In genomic region chr1:43367904-43368645, GRCh38 we compare ENCODE assay signal across 8 cellular contexts. TPM values are rescaled to one million over a fixed set of nuclear protein-coding genes. Genes with fewer than 3 reads are reported as not detected.
DNase-seq lines count a peak whose midpoint lies in the region; ATAC-seq and TF ChIP-seq lines count a peak whose summit lies in the region.

Gene ELOVL1, minus strand, starts transcription at chr1:43368011. Its CDS starts 2,402 bp downstream, at chr1:43365609.

- ATAC-seq in GM19351 (IDR thresholded peaks at IDR 0.05; ENCODE audit: unreplicated experiment) (peak; percentile 71), HG03521 (IDR thresholded peaks at IDR 0.05; ENCODE audit: unreplicated experiment) (peak; percentile 74)

- peak within 1 kb of the TSS; percentile 79 for H3K4me3 ChIP-seq in lower leg skin (ENCODE audit: low read depth, poor library complexity, severe bottlenecking)

- intact Hi-C loops in lower leg skin (cut with DNase I; ENCODE audit: low total_unique reads), result no loop called here

- TF ChIP-seq POLR2A in lower leg skin (IDR thresholded peaks at IDR 0.05), result no peak

- TF ChIP-seq CTCF in C4-2B (conservative IDR thresholded peaks at IDR 0.05), result no peak; the same call in 1 of the 2 replicates
- TF ChIP-seq CTCF in lower leg skin (IDR thresholded peaks at IDR 0.05), result no peak

- 0% methylated on average over 18 to 31 of the region's 58 CpGs for WGBS in lower leg skin, 2 donors

- peak within 1 kb of the TSS; percentile 97 for H3K27ac ChIP-seq in C4-2B

- DNase-seq in NCI-H748 treated with DMSO at 0.1 percent for 48 hours (lab: John Stamatoyannopoulos, UW), result peak; percentile 99
- peak; percentile 74 to 82 for DNase-seq in activated CD4-positive, alpha-beta T cell treated with anti-CD3 and anti-CD28 coated beads, Interleukin-2, amount 50 U/mL, for 24 hours (ENCODE audit: low read depth in 1 of 2, low spot score in 1 of 2)
- DNase-seq in dermis microvascular lymphatic vessel endothelial cell (ENCODE audit: low read depth in 2 of 2), result peak in 1 of 2 donors; percentile 91
- peak; percentile 89 to 98 for DNase-seq in lower leg skin (ENCODE audit: low spot score in 2 of 2)
- DNase-seq in stimulated activated CD4-positive, alpha-beta T cell treated with anti-CD3 and anti-CD28 coated beads, Interleukin-4, amount 100 ng/mL, for 48 hours (ENCODE audit: low read depth in 2 of 2), result peak; percentile 84 to 91

RNA-seq across cellular contexts. Expression of gene ELOVL1, which starts in this region (rescaled TPM):
- total RNA-seq in dermis microvascular lymphatic vessel endothelial cell (51.1 and 64.4 TPM in 2 replicates), lower leg skin (100 to 1,000 TPM; 359 to 592 (median 401) TPM)
